1 cellular context compared by ENCODE assay signal in the genomic region with DNA sequence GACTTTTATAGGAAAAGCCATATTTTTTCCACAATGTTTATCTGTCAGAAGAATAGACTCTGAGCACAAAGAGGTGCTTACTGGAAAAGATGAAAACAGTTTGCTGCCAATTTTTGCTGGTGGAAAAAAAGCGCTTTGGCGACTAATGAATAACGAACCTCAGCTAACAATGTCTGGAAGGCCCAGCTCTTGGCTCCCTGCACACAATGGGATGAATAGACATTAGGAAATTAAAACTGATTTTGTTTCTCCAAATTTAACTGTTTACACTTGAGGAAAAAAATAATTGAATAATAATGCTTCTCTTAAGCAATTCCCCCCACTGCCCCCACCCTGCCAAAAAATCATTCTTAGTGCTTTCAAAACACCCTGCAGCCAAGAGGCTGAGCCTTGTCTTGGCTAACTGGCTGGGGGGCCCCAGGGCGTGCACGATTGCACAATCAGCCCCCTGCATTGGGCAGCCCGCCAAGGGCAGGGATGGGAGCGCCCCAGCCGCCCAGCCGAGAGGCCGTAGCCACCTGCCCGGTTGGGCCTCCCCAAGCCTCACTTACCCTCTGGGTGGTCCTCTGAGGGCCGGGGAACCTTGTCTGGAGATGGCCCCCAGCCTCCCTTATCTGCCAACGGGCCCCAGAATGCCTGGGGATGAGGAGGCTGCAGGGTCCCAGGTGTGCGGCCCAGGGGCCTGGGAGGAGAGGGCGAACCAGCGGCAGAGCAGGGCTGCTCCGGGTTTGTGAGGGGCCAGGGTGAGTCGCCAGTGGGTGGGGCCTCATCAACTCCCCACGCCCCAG.
TF ChIP-seq lines count a peak whose summit lies in the region.

No MANE protein-coding gene starts in this region.

TF ChIP-seq in HEK293, 187 proteins besides CTCF, POLR2A, EP300 and RAD21 (continued from another document):
- TF ChIP-seq, protein P1, sequence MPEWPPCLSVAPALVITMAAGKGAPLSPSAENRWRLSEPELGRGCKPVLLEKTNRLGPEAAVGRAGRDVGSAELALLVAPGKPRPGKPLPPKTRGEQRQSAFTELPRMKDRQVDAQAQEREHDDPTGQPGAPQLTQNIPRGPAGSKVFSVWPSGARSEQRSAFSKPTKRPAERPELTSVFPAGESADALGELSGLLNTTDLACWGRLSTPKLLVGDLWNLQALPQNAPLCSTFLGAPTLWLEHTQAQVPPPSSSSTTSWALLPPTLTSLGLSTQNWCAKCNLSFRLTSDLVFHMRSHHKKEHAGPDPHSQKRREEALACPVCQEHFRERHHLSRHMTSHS (tag by site-specific recombination; IDR thresholded peaks at IDR 0.05), result no peak
- TF ChIP-seq ZBTB21 (tag by site-specific recombination; IDR thresholded peaks at IDR 0.05) (0 out of 2 replicates have a peak, but pooled peaks have one; percentile 11), ZBTB20 (tag by site-specific recombination; IDR thresholded peaks at IDR 0.05) (peak; percentile 55; the same call in 1 of the 2 replicates), KLF1 (tag by site-specific recombination; IDR thresholded peaks at IDR 0.05) (peak; percentile 84), ZNF549 (tag by site-specific recombination; IDR thresholded peaks at IDR 0.05) (no peak), WT1 (tag by site-specific recombination; IDR thresholded peaks at IDR 0.05) (no peak), FEZF1 (tag by site-specific recombination; IDR thresholded peaks at IDR 0.05) (peak; percentile 59), ZNF221 (tag by site-specific recombination; IDR thresholded peaks at IDR 0.05; ENCODE audit: borderline replicate concordance) (0 out of 2 replicates have a peak, but pooled peaks have one; percentile 40)
- TF ChIP-seq, protein P2, sequence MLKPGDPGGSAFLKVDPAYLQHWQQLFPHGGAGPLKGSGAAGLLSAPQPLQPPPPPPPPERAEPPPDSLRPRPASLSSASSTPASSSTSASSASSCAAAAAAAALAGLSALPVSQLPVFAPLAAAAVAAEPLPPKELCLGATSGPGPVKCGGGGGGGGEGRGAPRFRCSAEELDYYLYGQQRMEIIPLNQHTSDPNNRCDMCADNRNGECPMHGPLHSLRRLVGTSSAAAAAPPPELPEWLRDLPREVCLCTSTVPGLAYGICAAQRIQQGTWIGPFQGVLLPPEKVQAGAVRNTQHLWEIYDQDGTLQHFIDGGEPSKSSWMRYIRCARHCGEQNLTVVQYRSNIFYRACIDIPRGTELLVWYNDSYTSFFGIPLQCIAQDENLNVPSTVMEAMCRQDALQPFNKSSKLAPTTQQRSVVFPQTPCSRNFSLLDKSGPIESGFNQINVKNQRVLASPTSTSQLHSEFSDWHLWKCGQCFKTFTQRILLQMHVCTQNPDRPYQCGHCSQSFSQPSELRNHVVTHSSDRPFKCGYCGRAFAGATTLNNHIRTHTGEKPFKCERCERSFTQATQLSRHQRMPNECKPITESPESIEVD (tag by site-specific recombination; IDR thresholded peaks at IDR 0.05), result peak; percentile 94
- TF ChIP-seq, protein P3, sequence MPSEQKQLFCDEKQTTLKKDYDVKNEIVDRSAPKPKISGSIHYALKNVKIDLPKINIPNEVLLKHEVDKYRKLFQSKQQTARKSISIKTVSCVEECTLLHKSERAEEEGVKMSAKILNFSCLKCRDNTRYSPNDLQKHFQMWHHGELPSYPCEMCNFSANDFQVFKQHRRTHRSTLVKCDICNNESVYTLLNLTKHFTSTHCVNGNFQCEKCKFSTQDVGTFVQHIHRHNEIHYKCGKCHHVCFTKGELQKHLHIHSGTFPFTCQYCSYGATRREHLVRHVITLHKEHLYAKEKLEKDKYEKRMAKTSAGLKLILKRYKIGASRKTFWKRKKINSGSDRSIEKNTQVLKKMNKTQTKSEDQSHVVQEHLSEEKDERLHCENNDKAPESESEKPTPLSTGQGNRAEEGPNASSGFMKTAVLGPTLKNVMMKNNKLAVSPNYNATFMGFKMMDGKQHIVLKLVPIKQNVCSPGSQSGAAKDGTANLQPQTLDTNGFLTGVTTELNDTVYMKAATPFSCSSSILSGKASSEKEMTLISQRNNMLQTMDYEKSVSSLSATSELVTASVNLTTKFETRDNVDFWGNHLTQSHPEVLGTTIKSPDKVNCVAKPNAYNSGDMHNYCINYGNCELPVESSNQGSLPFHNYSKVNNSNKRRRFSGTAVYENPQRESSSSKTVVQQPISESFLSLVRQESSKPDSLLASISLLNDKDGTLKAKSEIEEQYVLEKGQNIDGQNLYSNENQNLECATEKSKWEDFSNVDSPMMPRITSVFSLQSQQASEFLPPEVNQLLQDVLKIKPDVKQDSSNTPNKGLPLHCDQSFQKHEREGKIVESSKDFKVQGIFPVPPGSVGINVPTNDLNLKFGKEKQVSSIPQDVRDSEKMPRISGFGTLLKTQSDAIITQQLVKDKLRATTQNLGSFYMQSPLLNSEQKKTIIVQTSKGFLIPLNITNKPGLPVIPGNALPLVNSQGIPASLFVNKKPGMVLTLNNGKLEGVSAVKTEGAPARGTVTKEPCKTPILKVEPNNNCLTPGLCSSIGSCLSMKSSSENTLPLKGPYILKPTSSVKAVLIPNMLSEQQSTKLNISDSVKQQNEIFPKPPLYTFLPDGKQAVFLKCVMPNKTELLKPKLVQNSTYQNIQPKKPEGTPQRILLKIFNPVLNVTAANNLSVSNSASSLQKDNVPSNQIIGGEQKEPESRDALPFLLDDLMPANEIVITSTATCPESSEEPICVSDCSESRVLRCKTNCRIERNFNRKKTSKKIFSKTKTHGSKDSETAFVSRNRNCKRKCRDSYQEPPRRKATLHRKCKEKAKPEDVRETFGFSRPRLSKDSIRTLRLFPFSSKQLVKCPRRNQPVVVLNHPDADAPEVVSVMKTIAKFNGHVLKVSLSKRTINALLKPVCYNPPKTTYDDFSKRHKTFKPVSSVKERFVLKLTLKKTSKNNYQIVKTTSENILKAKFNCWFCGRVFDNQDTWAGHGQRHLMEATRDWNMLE (tag by site-specific recombination; conservative IDR thresholded peaks at IDR 0.05; ENCODE audit: low read depth), result no peak
